In the genomic region with DNA sequence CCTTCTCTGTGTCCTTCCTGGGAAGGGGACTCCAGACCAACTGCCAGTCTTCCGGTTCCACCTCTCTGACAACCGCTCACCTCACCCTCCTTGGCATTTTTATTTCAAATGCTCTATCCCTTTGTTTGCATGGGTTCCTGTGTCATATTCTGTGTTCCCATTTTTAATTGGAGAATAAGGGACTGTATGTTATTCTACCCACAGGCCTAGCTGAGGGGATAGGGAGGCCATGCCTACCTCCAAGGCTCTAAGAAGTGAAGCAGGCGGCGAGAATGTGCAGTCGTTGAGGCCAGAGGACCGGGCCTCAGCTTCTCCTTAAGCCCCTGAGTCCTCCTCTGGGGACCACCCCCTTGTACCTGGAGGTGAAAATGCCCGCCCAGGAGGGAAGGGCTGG, we compare ENCODE assay signal across 8 cellular contexts. TPM values are rescaled to one million over a fixed set of nuclear protein-coding genes. Genes with fewer than 3 reads are reported as not detected.
DNase-seq lines count a peak whose midpoint lies in the region; ATAC-seq, FAIRE-seq and TF ChIP-seq lines count a peak whose summit lies in the region.

No MANE protein-coding gene starts in this region.

- peaks cover 37% of the 10 kb centered on the region for H3K4me1 Mint-ChIP-seq in activated naive CD4-positive, alpha-beta T cell treated with anti-CD3 and anti-CD28 coated beads for 36 hours (ENCODE audit: low read depth)

- H3K9me3 ChIP-seq in Peyer's patch (no peaks in the 10 kb centered on the region), pancreas (no peaks in the 10 kb centered on the region)

- H3K36me3 ChIP-seq in Peyer's patch (peaks cover 0 to 3% (median under 1%) of the 10 kb centered on the region in 3 donors), pancreas (no peaks in the 10 kb centered on the region)

- CTCF ChIA-PET in activated naive CD4-positive, alpha-beta T cell treated with anti-CD3 and anti-CD28 coated beads for 36 hours (lab: Charles Lee), result interaction anchor here (1.0 to 1.1 kb wide), 2 partner anchors 140 to 144 kb away, joined by 3 to 4 read pairs; no protein-coding TSS in a partner anchor

- H3K27ac Mint-ChIP-seq in activated naive CD4-positive, alpha-beta T cell treated with anti-CD3 and anti-CD28 coated beads for 36 hours, result peak overlapping the region; percentile 83

- TF ChIP-seq POLR2A in Peyer's patch (IDR thresholded peaks at IDR 0.05), result no peak

- H3K36me3 Mint-ChIP-seq in activated naive CD4-positive, alpha-beta T cell treated with anti-CD3 and anti-CD28 coated beads for 36 hours (ENCODE audit: low read depth), result peaks cover 11% of the 10 kb centered on the region

- WGBS in pancreas, 2 donors, result 3 to 4% methylated on average over 7 of the region's 7 CpGs

- ATAC-seq in pancreas (peak; percentile 8 to 13 (median 10)), HG02970 (IDR thresholded peaks at IDR 0.05; ENCODE audit: low FRiP score, unreplicated experiment) (no peak)

- intact Hi-C loops in activated naive CD4-positive, alpha-beta T cell treated with anti-CD3 and anti-CD28 coated beads for 36 hours (cut with micrococcal nuclease), result loop anchor here (1.0 to 5.0 kb wide), 3 partner anchors 29 to 108 kb away; a partner anchor contains a TSS
- intact Hi-C loops in pancreas (cut with DNase I), result loop anchor here in 1 of 3 donors (10.0 kb wide), 1 partner anchor 70 kb away; a partner anchor contains a TSS
- intact Hi-C loops in posterior vena cava (cut with DNase I), result no loop called here

- H3K27me3 ChIP-seq in Peyer's patch (no peaks in the 10 kb centered on the region), pancreas (no peaks in the 10 kb centered on the region)

- H3K27ac ChIP-seq in Peyer's patch (peak overlapping the region; percentile 84 to 96 (median 90)), pancreas (peak overlapping the region; percentile 89 to 94 (median 92))

- TF ChIP-seq CTCF in Peyer's patch (IDR thresholded peaks at IDR 0.05), result no peak
- TF ChIP-seq CTCF in epithelial cell of proximal tubule (conservative IDR thresholded peaks at IDR 0.05; ENCODE audit: low read depth, low read length), result no peak
- TF ChIP-seq CTCF in pancreas (IDR thresholded peaks at IDR 0.05), result no peak

- FAIRE-seq in pancreas (lab: Jason Lieb, UNC), result no peak

- no peaks in the 10 kb centered on the region for H3K9me3 Mint-ChIP-seq in activated naive CD4-positive, alpha-beta T cell treated with anti-CD3 and anti-CD28 coated beads for 36 hours

- peak overlapping the region; percentile 86 for H3K4me3 Mint-ChIP-seq in activated naive CD4-positive, alpha-beta T cell treated with anti-CD3 and anti-CD28 coated beads for 36 hours

- H3K4me3 ChIP-seq in Peyer's patch, result peak overlapping the region; percentile 69 to 95 (median 85)
- H3K4me3 ChIP-seq in epithelial cell of proximal tubule (ENCODE audit: low read depth, low read length), result peak overlapping the region; percentile 97
- peak overlapping the region; percentile 85 to 100 (median 98) for H3K4me3 ChIP-seq in pancreas

- H3K27me3 Mint-ChIP-seq in activated naive CD4-positive, alpha-beta T cell treated with anti-CD3 and anti-CD28 coated beads for 36 hours (ENCODE audit: low read depth), result no peaks in the 10 kb centered on the region

- H3K4me1 ChIP-seq in Peyer's patch (peaks cover 4 to 34% (median 8%) of the 10 kb centered on the region in 4 donors), pancreas (peaks cover 6 to 26% (median 15%) of the 10 kb centered on the region in 3 donors)

- DNase-seq in activated naive CD4-positive, alpha-beta T cell treated with anti-CD3 and anti-CD28 coated beads for 36 hours, result no peak
- DNase-seq in activated naive CD4-positive, alpha-beta T cell treated with anti-CD3 and anti-CD28 coated beads, Interleukin-2, amount 50 U/mL, for 16 hours, result no peak
- peak in 1 of 3 donors; percentile 51 for DNase-seq in Peyer's patch
- no peak for DNase-seq in epithelial cell of proximal tubule (ENCODE audit: low read depth)
- no peak for DNase-seq in pancreas
- no peak for DNase-seq in posterior vena cava (ENCODE audit: low spot score)
- DNase-seq in ureter (ENCODE audit: low spot score), result no peak

RNA-seq across cellular contexts. Expression of a gene that starts 0.9 kb away (rescaled TPM):
- 10 to 100 TPM; 39.4 to 40.4 TPM for total RNA-seq in activated naive CD4-positive, alpha-beta T cell treated with anti-CD3 and anti-CD28 coated beads for 36 hours
- 10 to 100 TPM; 21.4 to 34.7 (median 24.2) TPM for total RNA-seq in Peyer's patch
- 29.1 and 47.9 TPM in 2 replicates for total RNA-seq in epithelial cell of proximal tubule
- 10 to 100 TPM; 14.0 to 20.2 (median 15.9) TPM for total RNA-seq in pancreas
- 10 to 100 TPM; 18.0 to 26.1 TPM for polyA plus RNA-seq in pancreas
- 10 to 100 TPM; 17.0 to 17.1 TPM for total RNA-seq in posterior vena cava
- 30.6 TPM for total RNA-seq in ureter

RNA-seq across cellular contexts. Expression of a gene that starts 29.4 kb away (rescaled TPM):
- 10 to 100 TPM in 1 of 2 experiments, not detected in 1; 28.1 TPM for total RNA-seq in activated naive CD4-positive, alpha-beta T cell treated with anti-CD3 and anti-CD28 coated beads for 36 hours
- total RNA-seq in Peyer's patch (not detected), epithelial cell of proximal tubule (under 0.01 TPM in 1 of 2 replicates, not detected in the other), pancreas (10 to 100 TPM; 17.0 to 91.5 (median 64.8) TPM), posterior vena cava (100 to 1,000 TPM; 327 to 473 TPM), ureter (13.6 TPM)
- polyA plus RNA-seq in pancreas, result not detected
